Comparison of ENCODE assay signal across 8 cellular contexts in genomic region chr16:84138824-84139627, GRCh38. TPM values are rescaled to one million over a fixed set of nuclear protein-coding genes. Genes with fewer than 3 reads are reported as not detected.
DNase-seq lines count a peak whose midpoint lies in the region; TF ChIP-seq lines count a peak whose summit lies in the region.

No MANE protein-coding gene starts in this region.

- H4K20me1 ChIP-seq in Loucy (ENCODE audit: insufficient read depth, low read length, poor library complexity, severe bottlenecking) (peaks cover 15% of the 10 kb centered on the region), neural progenitor cell (ENCODE audit: low read depth) (peaks cover 88% of the 10 kb centered on the region)

- no peaks in the 10 kb centered on the region for H3K9me3 Mint-ChIP-seq in activated naive CD8-positive, alpha-beta T cell treated with anti-CD3 and anti-CD28 coated beads for 36 hours
- H3K9me3 Mint-ChIP-seq in neural progenitor cell, result peaks cover 9% of the 10 kb centered on the region
- H3K9me3 Mint-ChIP-seq in MCF 10A (ENCODE audit: unreplicated experiment), result no peaks in the 10 kb centered on the region

- no peak for TF ChIP-seq CTCF in Loucy (conservative IDR thresholded peaks at IDR 0.05; ENCODE audit: low read length)
- no peak for TF ChIP-seq CTCF in neural progenitor cell (IDR thresholded peaks at IDR 0.05)
- no peak for TF ChIP-seq CTCF in MCF 10A (IDR thresholded peaks at IDR 0.05; ENCODE audit: unreplicated experiment)

- no peaks in the 10 kb centered on the region; the same call in 1 of the 2 replicates for H3F3A ChIP-seq in Loucy (ENCODE audit: low read depth)
- peaks cover 13% of the 10 kb centered on the region for H3F3A ChIP-seq in neural progenitor cell (ENCODE audit: low read depth)

- H3K27ac ChIP-seq in neural progenitor cell, result no peak overlapping the region

- H3K4me1 ChIP-seq in Loucy (ENCODE audit: insufficient read depth, low read length, poor library complexity, severe bottlenecking) (peaks cover 73% of the 10 kb centered on the region), neural progenitor cell (peaks cover 41% of the 10 kb centered on the region)

- H3K27me3 ChIP-seq in Loucy (ENCODE audit: insufficient read depth, low read length, poor library complexity, severe bottlenecking) (no peaks in the 10 kb centered on the region), neural progenitor cell (no peaks in the 10 kb centered on the region)

- CTCF ChIA-PET in MCF 10A (lab: Yijun Ruan, JAX), result interaction anchor here (0.7 to 1.2 kb wide), 3 partner anchors 22 to 600 kb away, joined by 3 read pairs; partner anchors contain the start of gene MBTPS1

- DNase-seq in stimulated activated CD4-positive, alpha-beta T cell treated with anti-CD3 and anti-CD28 coated beads, TNF-alpha, amount 100 ng/mL, for 48 hours (ENCODE audit: low read depth in 3 of 3), result peak in 2 of 3 donors; percentile 20 to 22
- DNase-seq in stimulated activated CD4-positive, alpha-beta T cell treated with anti-CD3 and anti-CD28 coated beads, Interleukin-4, amount 100 ng/mL, for 4 hours, result no peak
- DNase-seq in activated naive CD8-positive, alpha-beta T cell treated with anti-CD3 and anti-CD28 coated beads for 36 hours, result peak; percentile 58
- DNase-seq in neural progenitor cell (ENCODE audit: low spot score), result peak; percentile 37
- DNase-seq in posterior vena cava (ENCODE audit: low spot score), result no peak
- no peak for DNase-seq in MCF 10A (ENCODE audit: unreplicated experiment)
- DNase-seq in DMS114 treated with DMSO at 0.1 percent for 48 hours (lab: John Stamatoyannopoulos, UW; ENCODE audit: unreplicated experiment), result no peak

- POLR2A ChIA-PET in MCF 10A (lab: Yijun Ruan, JAX), result interaction anchor here (2.4 kb wide), 1 partner anchor 23 kb away, joined by 10 read pairs; the partner anchor contains the start of gene MBTPS1

- H3K27me3 Mint-ChIP-seq in activated naive CD8-positive, alpha-beta T cell treated with anti-CD3 and anti-CD28 coated beads for 36 hours, result no peaks in the 10 kb centered on the region
- H3K27me3 Mint-ChIP-seq in neural progenitor cell (ENCODE audit: insufficient read depth, low read depth) (peaks cover 5% of the 10 kb centered on the region), MCF 10A (ENCODE audit: insufficient read depth, unreplicated experiment) (no peaks in the 10 kb centered on the region)

- H3K9me2 ChIP-seq in Loucy (replicated peaks; ENCODE audit: low read depth, low read length), result no peaks in the 10 kb centered on the region

- H3K9me3 ChIP-seq in Loucy (ENCODE audit: insufficient read depth, low read depth, low read length) (no peaks in the 10 kb centered on the region), neural progenitor cell (ENCODE audit: low read depth) (no peaks in the 10 kb centered on the region)

- no TSS peak for BruUV-seq in MCF 10A (replicated peaks; lab: Mats Ljungman, UMichigan)

- peak overlapping the region; percentile 72 for H3K4me3 ChIP-seq in Loucy (ENCODE audit: low read length, poor library complexity, severe bottlenecking)
- no peak overlapping the region for H3K4me3 ChIP-seq in neural progenitor cell

- 0 out of 2 replicates have a peak overlapping the region, but pooled peaks have one; percentile 30 for H2AFZ ChIP-seq in Loucy (ENCODE audit: low read length)
- no peak overlapping the region for H2AFZ ChIP-seq in neural progenitor cell (replicated peaks)

- peaks cover 65% of the 10 kb centered on the region for H3K4me1 Mint-ChIP-seq in activated naive CD8-positive, alpha-beta T cell treated with anti-CD3 and anti-CD28 coated beads for 36 hours
- peaks cover 60% of the 10 kb centered on the region for H3K4me1 Mint-ChIP-seq in neural progenitor cell
- H3K4me1 Mint-ChIP-seq in MCF 10A (ENCODE audit: insufficient read depth, unreplicated experiment), result peaks cover 9% of the 10 kb centered on the region

- H3K4me3 Mint-ChIP-seq in activated naive CD8-positive, alpha-beta T cell treated with anti-CD3 and anti-CD28 coated beads for 36 hours, result peak overlapping the region; percentile 66
- H3K4me3 Mint-ChIP-seq in neural progenitor cell (peak overlapping the region; percentile 59), MCF 10A (ENCODE audit: unreplicated experiment) (no peak overlapping the region)

- H3K9ac ChIP-seq in Loucy (ENCODE audit: low read depth, low read length, poor library complexity, severe bottlenecking), result peak overlapping the region; percentile 72
- no peak overlapping the region for H3K9ac ChIP-seq in neural progenitor cell

- intact Hi-C loops in posterior vena cava (cut with DNase I) (no loop called here), MCF 10A (cut with micrococcal nuclease) (no loop called here)

- H3K36me3 ChIP-seq in Loucy (ENCODE audit: insufficient read depth, low read length), result no peaks in the 10 kb centered on the region
- H3K36me3 ChIP-seq in neural progenitor cell, result no peaks in the 10 kb centered on the region

- H3K79me2 ChIP-seq in Loucy (ENCODE audit: insufficient read depth, low read length) (peaks cover 87% of the 10 kb centered on the region), neural progenitor cell (ENCODE audit: low read depth) (peaks cover 98% of the 10 kb centered on the region)

- H3K36me3 Mint-ChIP-seq in activated naive CD8-positive, alpha-beta T cell treated with anti-CD3 and anti-CD28 coated beads for 36 hours, result peaks cover 7% of the 10 kb centered on the region
- H3K36me3 Mint-ChIP-seq in neural progenitor cell (peaks cover 23% of the 10 kb centered on the region), MCF 10A (ENCODE audit: insufficient read depth, unreplicated experiment) (no peaks in the 10 kb centered on the region)

- H3K4me2 ChIP-seq in Loucy (ENCODE audit: low read depth, low read length, poor library complexity, severe bottlenecking) (peak overlapping the region; percentile 79), neural progenitor cell (peak overlapping the region; percentile 45)

- H3K27ac Mint-ChIP-seq in activated naive CD8-positive, alpha-beta T cell treated with anti-CD3 and anti-CD28 coated beads for 36 hours, result peak overlapping the region; percentile 84
- peak overlapping the region; percentile 15 for H3K27ac Mint-ChIP-seq in neural progenitor cell
- H3K27ac Mint-ChIP-seq in MCF 10A (ENCODE audit: low read depth, unreplicated experiment), result no peak overlapping the region

RNA-seq across cellular contexts. Expression of gene HSDL1, which starts 6.0 kb away (rescaled TPM):
- total RNA-seq in activated naive CD8-positive, alpha-beta T cell treated with anti-CD3 and anti-CD28 coated beads for 36 hours, result 10 to 100 TPM; 13.2 to 13.9 TPM
- total RNA-seq in neural progenitor cell (ENCODE audit: low replicate concordance) (71.8 and 101 TPM in 2 replicates), posterior vena cava (10 to 100 TPM; 10.1 to 21.2 TPM), MCF 10A (2022) (13.3 and 20.9 TPM in 2 replicates)

RNA-seq across cellular contexts. Expression of gene DNAAF1, which starts 6.1 kb away (rescaled TPM):
- total RNA-seq in activated naive CD8-positive, alpha-beta T cell treated with anti-CD3 and anti-CD28 coated beads for 36 hours, result under 1 TPM in 1 of 2 experiments, not detected in 1; 0.33 TPM
- 0.11 and 0.12 TPM in 2 replicates for total RNA-seq in neural progenitor cell (ENCODE audit: low replicate concordance)
- total RNA-seq in posterior vena cava, result not detected
- total RNA-seq in MCF 10A (2022), result not detected in 2 replicates

RNA-seq across cellular contexts. Expression of gene MBTPS1, which starts 22.3 kb away (rescaled TPM):
- 10 to 100 TPM; 29.6 to 30.2 TPM for total RNA-seq in activated naive CD8-positive, alpha-beta T cell treated with anti-CD3 and anti-CD28 coated beads for 36 hours
- 52.3 and 54.4 TPM in 2 replicates for total RNA-seq in neural progenitor cell (ENCODE audit: low replicate concordance)
- 10 to 100 TPM; 61.9 to 71.3 TPM for total RNA-seq in posterior vena cava
- total RNA-seq in MCF 10A (2022), result 63.6 and 75.1 TPM in 2 replicates

RNA-seq across cellular contexts. Expression of gene TAF1C, which starts 47.8 kb away (rescaled TPM):
- total RNA-seq in activated naive CD8-positive, alpha-beta T cell treated with anti-CD3 and anti-CD28 coated beads for 36 hours, result 10 to 100 TPM; 53.8 to 54.3 TPM
- 23.3 and 70.3 TPM in 2 replicates for total RNA-seq in neural progenitor cell (ENCODE audit: low replicate concordance)
- total RNA-seq in posterior vena cava, result 10 to 100 TPM; 32.3 to 35.9 TPM
- total RNA-seq in MCF 10A (2022), result 29.3 and 35.1 TPM in 2 replicates

RNA-seq across cellular contexts. Expression of gene ADAD2, which starts 51.9 kb away (rescaled TPM):
- total RNA-seq in activated naive CD8-positive, alpha-beta T cell treated with anti-CD3 and anti-CD28 coated beads for 36 hours, result 1 to 10 TPM in 1 of 2 experiments, under 1 TPM in 1; 0.66 to 1.5 TPM
- total RNA-seq in neural progenitor cell (ENCODE audit: low replicate concordance), result not detected in 2 replicates
- total RNA-seq in posterior vena cava, result not detected
- not detected in 2 replicates for total RNA-seq in MCF 10A (2022)

Comparison
In these comparisons a context has a peak if more than half of its experiments do, and no peak if none do; other contexts are left out.
1. DNase-seq: peak in stimulated activated CD4-positive, alpha-beta T cell treated with anti-CD3 and anti-CD28 coated beads, TNF-alpha, amount 100 ng/mL, for 48 hours (2 of 3), activated naive CD8-positive, alpha-beta T cell treated with anti-CD3 and anti-CD28 coated beads for 36 hours (single experiment) and neural progenitor cell (single experiment); none in stimulated activated CD4-positive, alpha-beta T cell treated with anti-CD3 and anti-CD28 coated beads, Interleukin-4, amount 100 ng/mL, for 4 hours (0 of 2), posterior vena cava (single experiment), MCF 10A (single experiment) and DMS114 treated with DMSO at 0.1 percent for 48 hours (single experiment).